Comparison of ENCODE assay signal across 8 cellular contexts in genomic region chr1:174999926-175000696, GRCh38. TPM values are rescaled to one million over a fixed set of nuclear protein-coding genes. Genes with fewer than 3 reads are reported as not detected.
A peak's percentile ranks its signal among the peaks of the same experiment; 100 is the strongest.
DNase-seq lines count a peak whose midpoint lies in the region; ATAC-seq, FAIRE-seq and TF ChIP-seq lines count a peak whose summit lies in the region.

A gene with protein sequence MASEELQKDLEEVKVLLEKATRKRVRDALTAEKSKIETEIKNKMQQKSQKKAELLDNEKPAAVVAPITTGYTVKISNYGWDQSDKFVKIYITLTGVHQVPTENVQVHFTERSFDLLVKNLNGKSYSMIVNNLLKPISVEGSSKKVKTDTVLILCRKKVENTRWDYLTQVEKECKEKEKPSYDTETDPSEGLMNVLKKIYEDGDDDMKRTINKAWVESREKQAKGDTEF (plus strand): TSS chr1:174999947. CDS start chr1:175000181, 234 bp downstream.

- FAIRE-seq in GM12891 (lab: Jason Lieb, UNC), result peak; percentile 54

- H3K4me1 Mint-ChIP-seq in activated CD8-positive, alpha-beta memory T cell treated with anti-CD3 and anti-CD28 coated beads, Interleukin-2, amount 10 ng/mL, durations not matched to agents 7 days and 5 days, result peaks cover 47% of the 10 kb centered on the region
- H3K4me1 Mint-ChIP-seq in neural crest cell, result peaks cover 26% of the 10 kb centered on the region

- no peaks in the 10 kb centered on the region for H3K4me1 ChIP-seq in HEK293 (ENCODE audit: control insufficient read depth, insufficient read depth, low read length)

- H3K9me3 ChIP-seq in HEK293 (ENCODE audit: control insufficient read depth, insufficient read depth, low read depth, low read length), result no peaks in the 10 kb centered on the region

- POLR2A ChIA-PET in HEK293 (lab: Yijun Ruan, JAX), result interaction anchor here (0.6 to 3.3 kb wide), 11 partner anchors 14 to 1522 kb away, joined by 3 to 58 read pairs (median 6); partner anchors contain the start of gene MRPS14

- H3K27me3 Mint-ChIP-seq in activated CD8-positive, alpha-beta memory T cell treated with anti-CD3 and anti-CD28 coated beads, Interleukin-2, amount 10 ng/mL, durations not matched to agents 7 days and 5 days, result no peaks in the 10 kb centered on the region
- H3K27me3 Mint-ChIP-seq in neural crest cell (ENCODE audit: low read depth), result no peaks in the 10 kb centered on the region

- H3K27ac Mint-ChIP-seq in activated CD8-positive, alpha-beta memory T cell treated with anti-CD3 and anti-CD28 coated beads, Interleukin-2, amount 10 ng/mL, durations not matched to agents 7 days and 5 days, result no peak within 1 kb of the TSS
- peak within 1 kb of the TSS; percentile 46 for H3K27ac Mint-ChIP-seq in neural crest cell (ENCODE audit: unreplicated experiment)

- H3K36me3 Mint-ChIP-seq in activated CD8-positive, alpha-beta memory T cell treated with anti-CD3 and anti-CD28 coated beads, Interleukin-2, amount 10 ng/mL, durations not matched to agents 7 days and 5 days, result peaks cover 24% of the 10 kb centered on the region
- H3K36me3 Mint-ChIP-seq in neural crest cell (ENCODE audit: low read depth), result peaks cover under 1% of the 10 kb centered on the region

- no peaks in the 10 kb centered on the region for H3K9me3 Mint-ChIP-seq in activated CD8-positive, alpha-beta memory T cell treated with anti-CD3 and anti-CD28 coated beads, Interleukin-2, amount 10 ng/mL, durations not matched to agents 7 days and 5 days (ENCODE audit: low read depth)
- H3K9me3 Mint-ChIP-seq in neural crest cell, result no peaks in the 10 kb centered on the region

- CTCF ChIA-PET in HEK293 (lab: Yijun Ruan, JAX), result interaction anchor here (0.6 to 2.0 kb wide), 7 partner anchors 12 to 1225 kb away, joined by 3 to 13 read pairs (median 4); no protein-coding TSS in a partner anchor
- CTCF ChIA-PET in activated CD8-positive, alpha-beta memory T cell treated with anti-CD3 and anti-CD28 coated beads, Interleukin-2, amount 10 ng/mL, durations not matched to agents 7 days and 5 days (lab: Charles Lee), result interaction anchor here (0.6 to 5.8 kb wide), 11 partner anchors 10 to 1134 kb away, joined by 3 to 39 read pairs (median 4); partner anchors contain the start of gene MRPS14

- peak; percentile 84 for TF ChIP-seq CTCF in HEK293 (tag by site-specific recombination; IDR thresholded peaks at IDR 0.05)
- TF ChIP-seq CTCF in fibroblast of villous mesenchyme (IDR thresholded peaks at IDR 0.05; ENCODE audit: insufficient read depth, low read depth, low read length), result no peak
- no peak for TF ChIP-seq CTCF in neural crest cell (conservative IDR thresholded peaks at IDR 0.05)

- H3K4me3 Mint-ChIP-seq in activated CD8-positive, alpha-beta memory T cell treated with anti-CD3 and anti-CD28 coated beads, Interleukin-2, amount 10 ng/mL, durations not matched to agents 7 days and 5 days, result no peak within 1 kb of the TSS
- no peak within 1 kb of the TSS for H3K4me3 Mint-ChIP-seq in neural crest cell

- ATAC-seq in activated CD8-positive, alpha-beta memory T cell treated with anti-CD3 and anti-CD28 coated beads, Interleukin-2, amount 10 ng/mL, durations not matched to agents 7 days and 5 days, result peak; percentile 0

- DNase-seq in GM12891 (ENCODE audit: insufficient read length, low spot score) (peak; percentile 67), NCI-H2227 treated with DMSO at 0.1 percent for 48 hours (lab: John Stamatoyannopoulos, UW) (peak; percentile 45), fibroblast of villous mesenchyme (ENCODE audit: low read depth) (peak; percentile 45), neural crest cell (ENCODE audit: low read depth, low spot score) (no peak), NCI-H1436 (lab: John Stamatoyannopoulos, UW) (no peak), T-helper 9 cell (no peak)
- DNase-seq in activated CD8-positive, alpha-beta memory T cell treated with anti-CD3 and anti-CD28 coated beads, Interleukin-2, amount 10 ng/mL, durations not matched to agents 7 days and 5 days, result peak; percentile 66

- TF ChIP-seq POLR2A in GM12891 (IDR thresholded peaks at IDR 0.05; ENCODE audit: low read depth, low read length), result no peak

- H3K36me3 ChIP-seq in HEK293 (ENCODE audit: control insufficient read depth in 2 of 2, insufficient read depth in 1 of 2, low read length in 2 of 2), result peaks cover 0 to 18% of the 10 kb centered on the region in 2 experiments; a peak in 1 of 3 replicates

- H3K27ac ChIP-seq in HEK293 (ENCODE audit: extremely low read depth, low read depth, low read length), result peak within 1 kb of the TSS; percentile 92

- H3K4me3 ChIP-seq in HEK293 (ENCODE audit: low read depth, low read length) (peak within 1 kb of the TSS; percentile 88), fibroblast of villous mesenchyme (ENCODE audit: low read depth, low read length) (peak within 1 kb of the TSS; percentile 96)

TF ChIP-seq in GM12891, 5 proteins besides CTCF, POLR2A, EP300 and RAD21:
- TF ChIP-seq PAX5 (IDR thresholded peaks at IDR 0.05; ENCODE audit: insufficient read depth, low read length, severe bottlenecking), result no peak
- TF ChIP-seq SPI1 (IDR thresholded peaks at IDR 0.05; ENCODE audit: low read depth, low read length), result peak; percentile 23; the same call in 1 of the 2 replicates
- TF ChIP-seq POLR2AphosphoS5 (IDR thresholded peaks at IDR 0.05; ENCODE audit: low read depth, low read length), result no peak
- peak; percentile 11; the same call in 1 of the 2 replicates for TF ChIP-seq POU2F2 (IDR thresholded peaks at IDR 0.05; ENCODE audit: low read depth, low read length)

TF ChIP-seq in HEK293, 187 proteins besides CTCF, POLR2A, EP300 and RAD21 (continues in another document):
- TF ChIP-seq, protein P1, sequence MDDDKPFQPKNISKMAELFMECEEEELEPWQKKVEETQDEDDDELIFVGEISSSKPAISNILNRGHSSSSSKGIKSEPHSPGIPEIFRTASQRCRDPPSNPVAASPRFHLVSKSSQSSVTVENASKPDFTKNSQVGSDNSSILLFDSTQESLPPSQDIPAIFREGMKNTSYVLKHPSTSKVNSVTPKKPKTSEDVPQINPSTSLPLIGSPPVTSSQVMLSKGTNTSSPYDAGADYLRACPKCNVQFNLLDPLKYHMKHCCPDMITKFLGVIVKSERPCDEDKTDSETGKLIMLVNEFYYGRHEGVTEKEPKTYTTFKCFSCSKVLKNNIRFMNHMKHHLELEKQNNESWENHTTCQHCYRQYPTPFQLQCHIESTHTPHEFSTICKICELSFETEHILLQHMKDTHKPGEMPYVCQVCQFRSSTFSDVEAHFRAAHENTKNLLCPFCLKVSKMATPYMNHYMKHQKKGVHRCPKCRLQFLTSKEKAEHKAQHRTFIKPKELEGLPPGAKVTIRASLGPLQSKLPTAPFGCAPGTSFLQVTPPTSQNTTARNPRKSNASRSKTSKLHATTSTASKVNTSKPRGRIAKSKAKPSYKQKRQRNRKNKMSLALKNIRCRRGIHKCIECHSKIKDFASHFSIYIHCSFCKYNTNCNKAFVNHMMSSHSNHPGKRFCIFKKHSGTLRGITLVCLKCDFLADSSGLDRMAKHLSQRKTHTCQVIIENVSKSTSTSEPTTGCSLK (tag by site-specific recombination; IDR thresholded peaks at IDR 0.05), result no peak
- TF ChIP-seq ZNF324 (tag by site-specific recombination; IDR thresholded peaks at IDR 0.05) (peak; percentile 19; the same call in 1 of the 2 replicates), ZNF488 (tag by site-specific recombination; IDR thresholded peaks at IDR 0.05) (no peak), SP7 (tag by site-specific recombination; IDR thresholded peaks at IDR 0.05) (peak; percentile 26; the same call in 1 of the 2 replicates)
- TF ChIP-seq, protein P2, sequence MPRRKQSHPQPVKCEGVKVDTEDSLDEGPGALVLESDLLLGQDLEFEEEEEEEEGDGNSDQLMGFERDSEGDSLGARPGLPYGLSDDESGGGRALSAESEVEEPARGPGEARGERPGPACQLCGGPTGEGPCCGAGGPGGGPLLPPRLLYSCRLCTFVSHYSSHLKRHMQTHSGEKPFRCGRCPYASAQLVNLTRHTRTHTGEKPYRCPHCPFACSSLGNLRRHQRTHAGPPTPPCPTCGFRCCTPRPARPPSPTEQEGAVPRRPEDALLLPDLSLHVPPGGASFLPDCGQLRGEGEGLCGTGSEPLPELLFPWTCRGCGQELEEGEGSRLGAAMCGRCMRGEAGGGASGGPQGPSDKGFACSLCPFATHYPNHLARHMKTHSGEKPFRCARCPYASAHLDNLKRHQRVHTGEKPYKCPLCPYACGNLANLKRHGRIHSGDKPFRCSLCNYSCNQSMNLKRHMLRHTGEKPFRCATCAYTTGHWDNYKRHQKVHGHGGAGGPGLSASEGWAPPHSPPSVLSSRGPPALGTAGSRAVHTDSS (tag by site-specific recombination; IDR thresholded peaks at IDR 0.05), result no peak
- TF ChIP-seq, protein P3, sequence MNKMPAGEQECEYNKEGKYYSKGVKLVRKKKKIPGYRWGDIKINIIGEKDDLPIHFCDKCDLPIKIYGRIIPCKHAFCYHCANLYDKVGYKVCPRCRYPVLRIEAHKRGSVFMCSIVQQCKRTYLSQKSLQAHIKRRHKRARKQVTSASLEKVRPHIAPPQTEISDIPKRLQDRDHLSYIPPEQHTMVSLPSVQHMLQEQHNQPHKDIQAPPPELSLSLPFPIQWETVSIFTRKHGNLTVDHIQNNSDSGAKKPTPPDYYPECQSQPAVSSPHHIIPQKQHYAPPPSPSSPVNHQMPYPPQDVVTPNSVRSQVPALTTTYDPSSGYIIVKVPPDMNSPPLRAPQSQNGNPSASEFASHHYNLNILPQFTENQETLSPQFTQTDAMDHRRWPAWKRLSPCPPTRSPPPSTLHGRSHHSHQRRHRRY (tag by site-specific recombination; IDR thresholded peaks at IDR 0.05), result no peak

RNA-seq across cellular contexts. Expression of the gene that starts here (rescaled TPM):
- 124 TPM for polyA plus RNA-seq in GM12891 (2012; ENCODE audit: low read depth, missing spikeins)
- 100 to 1,000 TPM; 210 to 287 TPM for total RNA-seq in activated CD8-positive, alpha-beta memory T cell treated with anti-CD3 and anti-CD28 coated beads, Interleukin-2, amount 10 ng/mL, durations not matched to agents 7 days and 5 days
- 222 and 281 TPM in 2 replicates for total RNA-seq in fibroblast of villous mesenchyme
- total RNA-seq in neural crest cell, result 172 and 173 TPM in 2 replicates

Comparison
In these comparisons a context has a peak if more than half of its experiments do, and no peak if none do; other contexts are left out.
1. DNase-seq: peak in GM12891 (single experiment), NCI-H2227 treated with DMSO at 0.1 percent for 48 hours (single experiment), activated CD8-positive, alpha-beta memory T cell treated with anti-CD3 and anti-CD28 coated beads, Interleukin-2, amount 10 ng/mL, durations not matched to agents 7 days and 5 days (single experiment) and fibroblast of villous mesenchyme (single experiment); none in neural crest cell (single experiment), NCI-H1436 (single experiment) and T-helper 9 cell (single experiment).